Comparison of ENCODE assay signal across 8 cellular contexts in the genomic region with DNA sequence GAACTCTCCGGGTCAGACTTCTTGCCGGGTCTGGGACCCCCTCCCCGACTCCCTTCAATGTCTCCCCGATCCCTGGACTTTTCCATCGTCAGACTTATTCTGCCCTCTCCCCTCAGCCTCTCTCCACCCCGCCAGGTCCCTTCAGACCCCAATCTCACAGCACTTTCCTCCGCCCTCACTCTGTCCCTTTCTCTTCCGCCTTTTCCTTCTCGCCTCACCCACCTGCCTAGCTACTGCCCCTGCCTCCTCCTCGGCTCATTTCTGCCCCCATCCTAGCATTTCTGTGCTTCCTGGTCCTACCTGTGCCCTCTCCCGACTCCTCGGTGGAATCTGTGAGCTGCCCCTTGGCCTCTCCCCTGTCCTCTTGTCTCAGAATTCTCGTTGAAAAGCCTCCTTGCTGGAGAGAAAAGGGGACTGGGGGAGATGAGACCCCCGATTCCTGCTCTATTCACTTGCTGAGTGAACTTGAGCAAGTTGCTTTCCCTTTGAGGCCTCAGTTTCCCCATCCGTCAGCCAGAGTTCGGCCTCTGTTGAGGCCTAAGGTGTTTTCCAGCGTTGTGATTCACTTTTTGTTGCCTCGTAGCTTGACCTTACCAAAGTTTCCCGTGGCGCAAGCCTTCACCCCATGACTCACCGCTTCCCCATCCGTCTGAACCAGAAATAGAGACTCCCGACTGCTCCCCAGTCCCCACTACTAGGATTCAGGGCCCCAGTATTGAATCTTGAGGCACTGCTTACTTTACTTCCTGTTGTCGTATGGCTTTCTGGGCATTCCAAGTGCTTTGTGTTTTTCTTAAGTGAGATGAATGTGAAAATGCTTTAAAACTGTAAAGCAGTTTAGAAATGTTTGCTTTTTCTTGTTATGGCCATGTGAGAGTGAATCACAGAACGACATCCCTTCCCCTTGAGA. TPM values are rescaled to one million over a fixed set of nuclear protein-coding genes. Genes with fewer than 3 reads are reported as not detected.
DNase-seq lines count a peak whose midpoint lies in the region; ATAC-seq and TF ChIP-seq lines count a peak whose summit lies in the region.

No MANE protein-coding gene starts in this region.

- no peaks in the 10 kb centered on the region for H3K36me3 ChIP-seq in PC-3 (ENCODE audit: low read depth, low read length)
- H3K36me3 ChIP-seq in heart right ventricle, result peaks cover 0 to 20% (median 0%) of the 10 kb centered on the region in 9 donors

- H3K27me3 ChIP-seq in PC-3 (ENCODE audit: low read length) (no peaks in the 10 kb centered on the region), heart right ventricle (no peaks in the 10 kb centered on the region)

- peaks cover 29% of the 10 kb centered on the region for H4K20me1 ChIP-seq in PC-3 (ENCODE audit: low read length)

- H3K4me1 ChIP-seq in PC-3 (ENCODE audit: insufficient read depth, low read length) (peaks cover 30% of the 10 kb centered on the region), heart right ventricle (peaks cover 4 to 63% (median 49%) of the 10 kb centered on the region in 9 donors)

- WGBS in heart right ventricle, 2 donors, result 0 to 1% methylated on average over 25 of the region's 25 CpGs

- H3K36me3 Mint-ChIP-seq in activated naive CD8-positive, alpha-beta T cell treated with anti-CD3 and anti-CD28 coated beads for 36 hours, result peaks cover 38% of the 10 kb centered on the region
- peaks cover 4% of the 10 kb centered on the region for H3K36me3 Mint-ChIP-seq in progenitor cell of endocrine pancreas (ENCODE audit: insufficient read depth)

- H3K27ac ChIP-seq in PC-3 (ENCODE audit: low read length) (peak overlapping the region; percentile 87), heart right ventricle (peak overlapping the region; percentile 87 to 99 (median 94))

- intact Hi-C loops in PC-3 (cut with micrococcal nuclease), result loop anchor here (1.0 to 10.0 kb wide), 3 partner anchors 23 to 183 kb away; a partner anchor contains a TSS
- intact Hi-C loops in heart right ventricle (cut with DNase I), result loop anchor here in 3 of 10 donors (1.0 to 5.0 kb wide), 3 partner anchors 30 to 181 kb away; a partner anchor contains a TSS

- H3K9ac ChIP-seq in PC-3 (ENCODE audit: low read length), result peak overlapping the region; percentile 96

- no peaks in the 10 kb centered on the region for H3K9me2 ChIP-seq in PC-3 (replicated peaks; ENCODE audit: low read length)

- peak overlapping the region; percentile 60 for H2AFZ ChIP-seq in PC-3 (ENCODE audit: low read length)

- H3K4me3 Mint-ChIP-seq in activated naive CD8-positive, alpha-beta T cell treated with anti-CD3 and anti-CD28 coated beads for 36 hours, result peak overlapping the region; percentile 98
- peak overlapping the region; percentile 91 for H3K4me3 Mint-ChIP-seq in progenitor cell of endocrine pancreas (ENCODE audit: low read depth)

- peaks cover 58% of the 10 kb centered on the region for H3K79me2 ChIP-seq in PC-3 (ENCODE audit: low read length)

- no peaks in the 10 kb centered on the region for H3K9me3 Mint-ChIP-seq in activated naive CD8-positive, alpha-beta T cell treated with anti-CD3 and anti-CD28 coated beads for 36 hours
- H3K9me3 Mint-ChIP-seq in progenitor cell of endocrine pancreas (ENCODE audit: low read depth), result no peaks in the 10 kb centered on the region

- CTCF ChIA-PET in PC-3 (lab: Charles Lee), result interaction anchor here (0.5 to 0.7 kb wide), 7 partner anchors 8 to 319 kb away, joined by 3 to 9 read pairs (median 3); a partner anchor contains a TSS

- no peaks in the 10 kb centered on the region for H3F3A ChIP-seq in PC-3 (ENCODE audit: low read length, unreplicated experiment)

- peak overlapping the region; percentile 97 for H3K27ac Mint-ChIP-seq in activated naive CD8-positive, alpha-beta T cell treated with anti-CD3 and anti-CD28 coated beads for 36 hours
- H3K27ac Mint-ChIP-seq in progenitor cell of endocrine pancreas, result peak overlapping the region; percentile 95

- in situ Hi-C loops in Caki2 (cut with HindIII; ENCODE audit: low pct_unique_long_range_greater_than_20kb, low sequenced_read_pairs), result no loop called here

- POLR2A ChIA-PET in PC-3 (lab: Charles Lee; ENCODE audit: unreplicated experiment), result interaction anchor here (0.6 kb wide), 2 partner anchors 18 to 149 kb away, joined by 4 to 6 read pairs; no protein-coding TSS in a partner anchor

- H3K9me3 ChIP-seq in PC-3 (ENCODE audit: low read length), result no peaks in the 10 kb centered on the region
- no peaks in the 10 kb centered on the region for H3K9me3 ChIP-seq in heart right ventricle

- H3K4me1 Mint-ChIP-seq in activated naive CD8-positive, alpha-beta T cell treated with anti-CD3 and anti-CD28 coated beads for 36 hours, result peaks cover 39% of the 10 kb centered on the region
- H3K4me1 Mint-ChIP-seq in progenitor cell of endocrine pancreas (ENCODE audit: low read depth), result peaks cover 28% of the 10 kb centered on the region

- peak overlapping the region; percentile 80 for H3K4me3 ChIP-seq in HFF-Myc (replicated peaks; ENCODE audit: low read depth, low read length)
- H3K4me3 ChIP-seq in PC-3 (ENCODE audit: low read length), result peak overlapping the region; percentile 89
- peak overlapping the region; percentile 76 to 97 (median 96) for H3K4me3 ChIP-seq in heart right ventricle

- TF ChIP-seq CTCF in HFF-Myc (IDR thresholded peaks at IDR 0.05; ENCODE audit: low read depth, low read length, missing control alignments), result no peak
- no peak for TF ChIP-seq CTCF in PC-3 (conservative IDR thresholded peaks at IDR 0.05; ENCODE audit: low read depth, low read length)
- no peak for TF ChIP-seq CTCF in heart right ventricle (IDR thresholded peaks at IDR 0.05)
- no peak for TF ChIP-seq CTCF in progenitor cell of endocrine pancreas (IDR thresholded peaks at IDR 0.05; ENCODE audit: unreplicated experiment)

- H3K4me2 ChIP-seq in PC-3 (ENCODE audit: low read length), result peak overlapping the region; percentile 99

- TSS peak; percentile 86 for BruUV-seq in PC-3 (replicated peaks; lab: Mats Ljungman, UMichigan)

- peak; percentile 18 for ATAC-seq in PC-3
- peak; percentile 7 to 62 (median 44) for ATAC-seq in heart right ventricle
- no peak for ATAC-seq in GM18520 (IDR thresholded peaks at IDR 0.05; ENCODE audit: unreplicated experiment)
- no peak for ATAC-seq in HG02852 (IDR thresholded peaks at IDR 0.05; ENCODE audit: unreplicated experiment)

- DNase-seq in Caki2 (ENCODE audit: low read depth) (peak; percentile 52), HFF-Myc (ENCODE audit: extremely low read depth, low read depth) (no peak), PC-3 (peak; percentile 66), heart right ventricle (peak; percentile 29 to 65), progenitor cell of endocrine pancreas (ENCODE audit: low spot score, unreplicated experiment) (no peak)
- DNase-seq in activated naive CD8-positive, alpha-beta T cell treated with anti-CD3 and anti-CD28 coated beads for 36 hours, result peak; percentile 44

- no peaks in the 10 kb centered on the region for H3K27me3 Mint-ChIP-seq in activated naive CD8-positive, alpha-beta T cell treated with anti-CD3 and anti-CD28 coated beads for 36 hours
- no peaks in the 10 kb centered on the region for H3K27me3 Mint-ChIP-seq in progenitor cell of endocrine pancreas

RNA-seq across cellular contexts. Expression of a gene that starts 0.9 kb away (rescaled TPM):
- total RNA-seq in Caki2 (2014; rRNA removed; shearing (Covaris generic); ENCODE audit: low replicate concordance), result 151 and 167 TPM in 2 replicates
- total RNA-seq in PC-3 (2014; rRNA removed) (68.8 and 91.1 TPM in 2 replicates), heart right ventricle (100 to 1,000 TPM in 6 of 10 donors, 10 to 100 TPM in 4; 88.3 to 137 (median 103) TPM), progenitor cell of endocrine pancreas (136 and 137 TPM in 2 replicates)
- 10 to 100 TPM; 90.6 to 95.5 TPM for total RNA-seq in activated naive CD8-positive, alpha-beta T cell treated with anti-CD3 and anti-CD28 coated beads for 36 hours
- polyA plus RNA-seq in heart right ventricle, result 100 to 1,000 TPM in 1 of 2 donors, 10 to 100 TPM in 1; 87.5 to 246 TPM

Comparison
In these comparisons a context has a peak if more than half of its experiments do, and no peak if none do; other contexts are left out.
1. DNase-seq: peak in Caki2 (single experiment), PC-3 (single experiment), activated naive CD8-positive, alpha-beta T cell treated with anti-CD3 and anti-CD28 coated beads for 36 hours (single experiment) and heart right ventricle (2 of 2); none in HFF-Myc (single experiment) and progenitor cell of endocrine pancreas (single experiment).
2. ATAC-seq: peak in PC-3 (single experiment) and heart right ventricle (8 of 8); none in GM18520 (single experiment) and HG02852 (single experiment).
3. Peak in every context shown above with its lines, with median percentiles within 50 percentile points of each other: H3K4me3 ChIP-seq.